ENCODE assay signal across 7 cellular contexts in the genomic region with DNA sequence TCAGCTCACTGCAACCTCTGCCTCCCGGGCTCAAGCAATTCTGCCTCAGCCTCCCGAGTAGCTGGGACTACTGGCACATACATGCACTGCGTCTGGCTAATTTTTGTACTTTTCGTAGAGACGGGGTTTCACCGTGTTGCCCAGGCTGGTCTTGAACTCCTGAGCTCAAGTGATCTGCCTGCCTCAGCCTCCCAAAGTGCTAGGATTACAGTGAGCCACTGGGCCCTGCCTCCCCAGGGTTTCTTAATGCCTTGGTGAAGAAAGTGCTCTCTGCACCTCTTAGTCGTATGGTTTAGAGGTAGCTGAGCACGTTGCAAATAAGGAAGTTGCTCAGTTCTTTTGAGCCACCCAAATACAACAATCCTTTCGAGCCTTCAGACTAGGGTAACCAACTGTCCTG.
A peak's percentile ranks its signal among the peaks of the same experiment; 100 is the strongest.
DNase-seq lines count a peak whose midpoint lies in the region; FAIRE-seq and TF ChIP-seq lines count a peak whose summit lies in the region.
"Not testable (repeated sequence)": the region's sequence is repeated elsewhere in the genome, so short reads cannot be mapped to it uniquely, and the experiment has no call there.

No MANE protein-coding gene starts in this region.

- H3K9me3 ChIP-seq in OCI-LY1 (ENCODE audit: low read length); esophagus muscularis mucosa; right atrium auricular region: not testable (repeated sequence)

- TF ChIP-seq POLR2A in esophagus muscularis mucosa (IDR thresholded peaks at IDR 0.05; ENCODE audit: low read depth) = not testable (repeated sequence)

- TF ChIP-seq CTCF in OCI-LY1 (IDR thresholded peaks at IDR 0.05; ENCODE audit: low read length); bronchial epithelial cell (IDR thresholded peaks at IDR 0.05; ENCODE audit: insufficient read depth, low read length, severe bottlenecking); coronary artery (IDR thresholded peaks at IDR 0.05); esophagus muscularis mucosa (IDR thresholded peaks at IDR 0.05); right atrium auricular region (IDR thresholded peaks at IDR 0.05); osteocyte (IDR thresholded peaks at IDR 0.05): not testable (repeated sequence)

- intact Hi-C loops in activated CD4-positive, alpha-beta T cell treated with anti-CD3 and anti-CD28 coated beads, Interleukin-2, amount 10 ng/mL, durations not matched to agents 24 days and 14 days (cut with micrococcal nuclease); esophagus muscularis mucosa (cut with DNase I): not testable (repeated sequence)

- WGBS in esophagus muscularis mucosa = 84% methylated on average over 9 of the region's 9 CpGs

- not testable (repeated sequence) for H3K4me3 ChIP-seq in OCI-LY1 (ENCODE audit: low read depth, low read length, poor library complexity, severe bottlenecking); bronchial epithelial cell (ENCODE audit: low read depth, low read length); coronary artery; esophagus muscularis mucosa; right atrium auricular region

- not testable (repeated sequence) for H3K79me2 ChIP-seq in OCI-LY1 (ENCODE audit: insufficient read depth, low read length)

- H3F3A ChIP-seq in OCI-LY1 (ENCODE audit: insufficient read depth, low read length) = not testable (repeated sequence)

- not testable (repeated sequence) for H3K36me3 Mint-ChIP-seq in activated CD4-positive, alpha-beta T cell treated with anti-CD3 and anti-CD28 coated beads, Interleukin-2, amount 10 ng/mL, durations not matched to agents 24 days and 14 days (ENCODE audit: low read depth); osteocyte (ENCODE audit: unreplicated experiment)

- not testable (repeated sequence) for H3K9me2 ChIP-seq in OCI-LY1 (ENCODE audit: low read depth, low read length)

- peaks cover 23% of the 10 kb centered on the region for H3K4me1 ChIP-seq in OCI-LY1 (ENCODE audit: insufficient read depth, low read length, severe bottlenecking)
- H3K4me1 ChIP-seq in esophagus muscularis mucosa, right atrium auricular region: not testable (repeated sequence)

- H3K27ac ChIP-seq in OCI-LY1 (ENCODE audit: low read depth, low read length, poor library complexity, severe bottlenecking); coronary artery; esophagus muscularis mucosa (replicated peaks in 1 of 4); right atrium auricular region: not testable (repeated sequence)

- TF ChIP-seq EP300 in esophagus muscularis mucosa (IDR thresholded peaks at IDR 0.05) = not testable (repeated sequence)

- H4K20me1 ChIP-seq in OCI-LY1 (ENCODE audit: insufficient read depth, low read length) = not testable (repeated sequence)

- H3K4me2 ChIP-seq in OCI-LY1 (ENCODE audit: low read length) = peak overlapping the region; percentile 7; the same call in 1 of the 2 replicates

- not testable (repeated sequence) for H3K4me1 Mint-ChIP-seq in activated CD4-positive, alpha-beta T cell treated with anti-CD3 and anti-CD28 coated beads, Interleukin-2, amount 10 ng/mL, durations not matched to agents 24 days and 14 days; osteocyte (ENCODE audit: unreplicated experiment)

- peak; percentile 36 for FAIRE-seq in bronchial epithelial cell (lab: Jason Lieb, UNC)

- not testable (repeated sequence) for H2AFZ ChIP-seq in OCI-LY1 (ENCODE audit: low read length)

- not testable (repeated sequence) for H3K27me3 Mint-ChIP-seq in activated CD4-positive, alpha-beta T cell treated with anti-CD3 and anti-CD28 coated beads, Interleukin-2, amount 10 ng/mL, durations not matched to agents 24 days and 14 days; osteocyte (ENCODE audit: unreplicated experiment)

- not testable (repeated sequence) for H3K4me3 Mint-ChIP-seq in activated CD4-positive, alpha-beta T cell treated with anti-CD3 and anti-CD28 coated beads, Interleukin-2, amount 10 ng/mL, durations not matched to agents 24 days and 14 days; osteocyte (ENCODE audit: unreplicated experiment)

- DNase-seq in activated CD4-positive, alpha-beta T cell treated with anti-CD3 and anti-CD28 coated beads, Interleukin-2, amount 10 ng/mL, durations not matched to agents 24 days and 14 days = peak; percentile 9
- not testable (repeated sequence) for DNase-seq in bronchial epithelial cell (ENCODE audit: low read depth)
- peak; percentile 24 for DNase-seq in coronary artery (ENCODE audit: low spot score)
- peak; percentile 55 for DNase-seq in esophagus muscularis mucosa (ENCODE audit: extremely low spot score)
- peak; percentile 11 for DNase-seq in right atrium auricular region (ENCODE audit: low spot score)
- DNase-seq in osteocyte (ENCODE audit: extremely low spot score, unreplicated experiment) = peak; percentile 62

- not testable (repeated sequence) for H3K9ac ChIP-seq in OCI-LY1 (ENCODE audit: low read length)

- H3K9me3 Mint-ChIP-seq in activated CD4-positive, alpha-beta T cell treated with anti-CD3 and anti-CD28 coated beads, Interleukin-2, amount 10 ng/mL, durations not matched to agents 24 days and 14 days; osteocyte (ENCODE audit: unreplicated experiment): not testable (repeated sequence)

- H3K36me3 ChIP-seq in OCI-LY1 (ENCODE audit: insufficient read depth, low read length); bronchial epithelial cell (ENCODE audit: control insufficient read depth, insufficient read depth, low read length); esophagus muscularis mucosa; right atrium auricular region: not testable (repeated sequence)

- H3K27me3 ChIP-seq in OCI-LY1 (ENCODE audit: insufficient read depth, low read length); bronchial epithelial cell (ENCODE audit: control insufficient read depth, insufficient read depth, low read length); right atrium auricular region: not testable (repeated sequence)
- peaks cover 0 to 27% (median 0%) of the 10 kb centered on the region in 4 donors for H3K27me3 ChIP-seq in esophagus muscularis mucosa

- H3K27ac Mint-ChIP-seq in activated CD4-positive, alpha-beta T cell treated with anti-CD3 and anti-CD28 coated beads, Interleukin-2, amount 10 ng/mL, durations not matched to agents 24 days and 14 days; osteocyte (ENCODE audit: unreplicated experiment): not testable (repeated sequence)
